ENCODE assay signal across 24 cellular contexts in the genomic region with DNA sequence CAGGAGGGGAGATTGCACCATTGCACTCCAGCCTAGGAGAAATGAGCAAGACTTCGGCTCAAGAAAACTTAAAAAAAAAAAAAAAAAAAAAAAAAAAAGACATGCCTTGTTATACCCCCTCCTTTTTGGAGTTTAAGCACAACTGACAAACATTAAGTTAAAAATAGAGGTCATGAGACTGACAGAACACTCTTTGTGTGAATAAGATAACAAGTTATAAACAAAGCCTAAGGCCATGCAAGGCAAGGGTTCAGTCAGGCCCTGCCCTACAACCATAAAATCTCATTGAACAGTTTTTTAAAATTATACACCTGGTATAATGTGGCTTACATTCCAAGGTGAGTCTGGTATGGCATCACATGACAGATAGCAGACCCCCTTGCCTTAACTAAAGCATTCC. TPM values are rescaled to one million over a fixed set of nuclear protein-coding genes. Genes with fewer than 3 reads are reported as not detected.
"Had no signal": no experiment of that assay in that cellular context is flagged by ENCODE, and none has a peak within 500 bp of the region (broad histone marks: within the 10 kb centered on the region; RNA-seq: fewer than 3 reads in every experiment).

No MANE protein-coding gene starts in this region.

- H3K4me3 Mint-ChIP-seq: naive thymus-derived CD8-positive, alpha-beta T cell had no signal

- H3K9me3 Mint-ChIP-seq: naive thymus-derived CD8-positive, alpha-beta T cell had no signal

- H3K36me3 Mint-ChIP-seq: naive thymus-derived CD8-positive, alpha-beta T cell had no signal

- H3K4me1 ChIP-seq: gastrocnemius medialis, heart right ventricle, right atrium auricular region, sigmoid colon, stomach had no signal

- H3K27me3 Mint-ChIP-seq: naive thymus-derived CD8-positive, alpha-beta T cell had no signal

- H3K27ac ChIP-seq: dorsolateral prefrontal cortex, gastrocnemius medialis, heart right ventricle, right atrium auricular region, sigmoid colon, skin epidermis, stomach, thoracic aorta, transverse colon had no signal

- H3K9me3 ChIP-seq: gastrocnemius medialis, right atrium auricular region, sigmoid colon, stomach, thoracic aorta, transverse colon had no signal

- H3K36me3 ChIP-seq: gastrocnemius medialis, heart right ventricle, right atrium auricular region, sigmoid colon, stomach, thoracic aorta, transverse colon had no signal

- DNase-seq: cortex of kidney; dorsolateral prefrontal cortex; effector CD8-positive, alpha-beta T cell; gastrocnemius medialis; heart right ventricle; left cardiac atrium; left ventricle myocardium superior; mesendoderm; naive thymus-derived CD8-positive, alpha-beta T cell; sigmoid colon; stimulated activated naive CD4-positive, alpha-beta T cell; stomach; substantia nigra; transverse colon had no signal

- ATAC-seq: esophagus mucosa; gastrocnemius medialis; left cardiac atrium; left ventricle myocardium superior; naive thymus-derived CD8-positive, alpha-beta T cell had no signal

- FAIRE-seq: keratinocyte had no signal

- H3K27me3 ChIP-seq: gastrocnemius medialis, heart right ventricle, right atrium auricular region, sigmoid colon, stomach, transverse colon had no signal

- H3K4me3 ChIP-seq: dorsolateral prefrontal cortex, gastrocnemius medialis, heart right ventricle, lung, right atrium auricular region, sigmoid colon, skin epidermis, stomach, thoracic aorta, transverse colon had no signal

RNA-seq across cellular contexts. Expression of gene TSPAN19, which starts 39.3 kb away (rescaled TPM):
- total RNA-seq: esophagus mucosa; fibroblast of lung; gastrocnemius medialis; left cardiac atrium; left ventricle myocardium superior; naive thymus-derived CD8-positive, alpha-beta T cell; osteocyte; posterior vena cava; right atrium auricular region; thoracic aorta; transverse colon; urinary bladder had no signal
- polyA plus RNA-seq: fibroblast of lung; naive thymus-derived CD8-positive, alpha-beta T cell; sigmoid colon; stomach; urinary bladder had no signal

RNA-seq across cellular contexts. Expression of gene LRRIQ1, which starts 39.4 kb away (rescaled TPM):
- total RNA-seq: gastrocnemius medialis; left ventricle myocardium superior; naive thymus-derived CD8-positive, alpha-beta T cell; osteocyte; transverse colon had no signal
- polyA plus RNA-seq: naive thymus-derived CD8-positive, alpha-beta T cell had no signal
